8 cellular contexts compared by ENCODE assay signal in the genomic region with DNA sequence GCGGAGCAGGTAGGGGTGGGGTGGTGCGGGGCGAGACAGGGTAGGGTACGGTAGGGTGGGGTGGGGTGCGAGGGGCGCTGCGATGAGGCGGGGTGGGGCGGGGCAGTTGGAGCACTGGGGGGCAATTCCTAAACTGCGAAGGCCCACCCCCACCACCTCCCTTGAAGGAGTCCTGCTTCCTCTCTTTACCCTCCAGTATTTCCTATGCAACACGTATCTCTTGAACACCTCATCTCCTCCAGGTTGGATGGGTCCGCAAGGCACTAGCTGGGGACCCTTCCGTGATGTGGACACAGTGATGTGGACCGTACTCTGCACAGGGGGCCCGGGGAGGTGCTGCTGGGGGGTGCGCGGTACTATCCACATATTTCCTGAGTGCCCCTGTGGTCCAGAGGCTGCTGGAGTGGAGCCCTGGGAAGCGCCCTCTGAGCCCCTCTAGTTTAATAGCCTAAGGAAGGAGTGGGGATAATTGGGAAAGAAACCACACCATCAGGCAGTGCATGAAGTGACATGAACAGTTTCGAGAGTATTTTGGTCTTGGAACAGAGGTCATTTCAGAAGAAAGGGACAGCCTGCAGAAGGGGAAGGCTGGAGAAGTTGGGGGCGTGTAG. TPM values are rescaled to one million over a fixed set of nuclear protein-coding genes. Genes with fewer than 3 reads are reported as not detected.
DNase-seq lines count a peak whose midpoint lies in the region; ATAC-seq lines count a peak whose summit lies in the region.

No MANE protein-coding gene starts in this region.

- H3K27me3 Mint-ChIP-seq in T-helper 2 cell treated with Interferon-gamma antibody and Interleukin-4, amounts not matched to agents 5 μg/mL and 100 μg/mL, for 36 hours (ENCODE audit: low read depth) = peaks cover 44% of the 10 kb centered on the region

- DNase-seq in T-helper 2 cell treated with Interferon-gamma antibody and Interleukin-4, amounts not matched to agents 5 μg/mL and 100 μg/mL, for 36 hours (ENCODE audit: low spot score) = no peak
- DNase-seq in T-helper 2 cell (no peak), hippocampal formation (lab: John Stamatoyannopoulos, UW) (no peak)

- no peaks in the 10 kb centered on the region for H3K36me3 ChIP-seq in iPS-18a (ENCODE audit: control insufficient read depth, low read depth, low read length)

- H3K9ac ChIP-seq in iPS-18a (ENCODE audit: low read length) = no peak overlapping the region

- H3K27ac Mint-ChIP-seq in T-helper 2 cell treated with Interferon-gamma antibody and Interleukin-4, amounts not matched to agents 5 μg/mL and 100 μg/mL, for 36 hours = no peak overlapping the region

- no peaks in the 10 kb centered on the region for H3K9me3 Mint-ChIP-seq in T-helper 2 cell treated with Interferon-gamma antibody and Interleukin-4, amounts not matched to agents 5 μg/mL and 100 μg/mL, for 36 hours

- H3K4me1 Mint-ChIP-seq in T-helper 2 cell treated with Interferon-gamma antibody and Interleukin-4, amounts not matched to agents 5 μg/mL and 100 μg/mL, for 36 hours (ENCODE audit: low read depth) = peaks cover 3% of the 10 kb centered on the region

- peaks cover 50% of the 10 kb centered on the region for H3K27me3 ChIP-seq in iPS-18a (ENCODE audit: control insufficient read depth, insufficient read depth, low read length)

- H3K27ac ChIP-seq in angular gyrus (ENCODE audit: low read depth, low read length) = peak overlapping the region; percentile 64
- no peak overlapping the region for H3K27ac ChIP-seq in iPS-18a (ENCODE audit: low read length)
- peak overlapping the region; percentile 23 for H3K27ac ChIP-seq in temporal lobe (ENCODE audit: low read depth, low read length)

- H3K4me3 Mint-ChIP-seq in T-helper 2 cell treated with Interferon-gamma antibody and Interleukin-4, amounts not matched to agents 5 μg/mL and 100 μg/mL, for 36 hours = peak overlapping the region; percentile 73

- ATAC-seq in GM18517 (IDR thresholded peaks at IDR 0.05; ENCODE audit: unreplicated experiment) = no peak
- ATAC-seq in esophagus mucosa = no peak

- peak overlapping the region; percentile 6 for H3K4me3 ChIP-seq in iPS-18a (ENCODE audit: low read length)

- H3K4me1 ChIP-seq in iPS-18a (ENCODE audit: control insufficient read depth, low read depth, low read length) = no peaks in the 10 kb centered on the region

- no peaks in the 10 kb centered on the region for H3K9me3 ChIP-seq in iPS-18a (ENCODE audit: control insufficient read depth, low read depth, low read length)

- H3K36me3 Mint-ChIP-seq in T-helper 2 cell treated with Interferon-gamma antibody and Interleukin-4, amounts not matched to agents 5 μg/mL and 100 μg/mL, for 36 hours (ENCODE audit: low read depth) = no peaks in the 10 kb centered on the region

RNA-seq across cellular contexts. Expression of gene IL17D, which starts 1.1 kb away (rescaled TPM):
- total RNA-seq in temporal lobe = 9.1 TPM
- total RNA-seq in esophagus mucosa = 0.28 TPM
